Comparison of ENCODE assay signal across 1 cellular context in genomic region chr12:54282949-54283593, GRCh38.
A peak's percentile ranks its signal among the peaks of the same experiment; 100 is the strongest.
TF ChIP-seq lines count a peak whose summit lies in the region.

No MANE protein-coding gene starts in this region.

TF ChIP-seq in K562, 482 proteins besides CTCF, POLR2A, EP300 and RAD21 (continued from another document and continues in another):
- TF ChIP-seq, protein P1, sequence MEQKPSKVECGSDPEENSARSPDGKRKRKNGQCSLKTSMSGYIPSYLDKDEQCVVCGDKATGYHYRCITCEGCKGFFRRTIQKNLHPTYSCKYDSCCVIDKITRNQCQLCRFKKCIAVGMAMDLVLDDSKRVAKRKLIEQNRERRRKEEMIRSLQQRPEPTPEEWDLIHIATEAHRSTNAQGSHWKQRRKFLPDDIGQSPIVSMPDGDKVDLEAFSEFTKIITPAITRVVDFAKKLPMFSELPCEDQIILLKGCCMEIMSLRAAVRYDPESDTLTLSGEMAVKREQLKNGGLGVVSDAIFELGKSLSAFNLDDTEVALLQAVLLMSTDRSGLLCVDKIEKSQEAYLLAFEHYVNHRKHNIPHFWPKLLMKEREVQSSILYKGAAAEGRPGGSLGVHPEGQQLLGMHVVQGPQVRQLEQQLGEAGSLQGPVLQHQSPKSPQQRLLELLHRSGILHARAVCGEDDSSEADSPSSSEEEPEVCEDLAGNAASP (IDR thresholded peaks at IDR 0.05), result no peak
- no peak for TF ChIP-seq SNIP1 (IDR thresholded peaks at IDR 0.05; ENCODE audit: low read depth)
- 0 out of 2 replicates have a peak, but pooled peaks have one; percentile 26 for TF ChIP-seq ZNF511 (CRISPR knock-in tag; IDR thresholded peaks at IDR 0.05)
- TF ChIP-seq, protein P2, sequence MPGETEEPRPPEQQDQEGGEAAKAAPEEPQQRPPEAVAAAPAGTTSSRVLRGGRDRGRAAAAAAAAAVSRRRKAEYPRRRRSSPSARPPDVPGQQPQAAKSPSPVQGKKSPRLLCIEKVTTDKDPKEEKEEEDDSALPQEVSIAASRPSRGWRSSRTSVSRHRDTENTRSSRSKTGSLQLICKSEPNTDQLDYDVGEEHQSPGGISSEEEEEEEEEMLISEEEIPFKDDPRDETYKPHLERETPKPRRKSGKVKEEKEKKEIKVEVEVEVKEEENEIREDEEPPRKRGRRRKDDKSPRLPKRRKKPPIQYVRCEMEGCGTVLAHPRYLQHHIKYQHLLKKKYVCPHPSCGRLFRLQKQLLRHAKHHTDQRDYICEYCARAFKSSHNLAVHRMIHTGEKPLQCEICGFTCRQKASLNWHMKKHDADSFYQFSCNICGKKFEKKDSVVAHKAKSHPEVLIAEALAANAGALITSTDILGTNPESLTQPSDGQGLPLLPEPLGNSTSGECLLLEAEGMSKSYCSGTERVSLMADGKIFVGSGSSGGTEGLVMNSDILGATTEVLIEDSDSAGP (CRISPR knock-in tag; IDR thresholded peaks at IDR 0.05), result no peak
- TF ChIP-seq DACH1 (IDR thresholded peaks at IDR 0.05; ENCODE audit: partially characterized antibody), result no peak
- TF ChIP-seq ZNF699 (CRISPR knock-in tag; IDR thresholded peaks at IDR 0.05; ENCODE audit: insufficient replicate concordance), result no peak
- 0 out of 2 replicates have a peak, but pooled peaks have one; percentile 41 for TF ChIP-seq NKRF (IDR thresholded peaks at IDR 0.05; ENCODE audit: borderline replicate concordance)
- TF ChIP-seq ZNF431 (CRISPR knock-in tag; IDR thresholded peaks at IDR 0.05), result no peak
- TF ChIP-seq HDAC6 (IDR thresholded peaks at IDR 0.05; ENCODE audit: low read depth, low read length), result no peak
- TF ChIP-seq ZFX (CRISPR knock-in tag; IDR thresholded peaks at IDR 0.05), result peak; percentile 27
- no peak for TF ChIP-seq MYBL2 (IDR thresholded peaks at IDR 0.05; ENCODE audit: low read depth)
- TF ChIP-seq MYBL2 (CRISPR knock-in tag; IDR thresholded peaks at IDR 0.05; ENCODE audit: borderline replicate concordance), result no peak
- TF ChIP-seq RBFOX2 (IDR thresholded peaks at IDR 0.05; ENCODE audit: low read depth, low read length), result peak; percentile 74
- no peak for TF ChIP-seq CHD2 (IDR thresholded peaks at IDR 0.05; ENCODE audit: low read depth, low read length)
- no peak for TF ChIP-seq MCM3 (IDR thresholded peaks at IDR 0.05)
- no peak for TF ChIP-seq CCAR2 (IDR thresholded peaks at IDR 0.05; ENCODE audit: low read depth, low read length)
- no peak for TF ChIP-seq MEF2A (IDR thresholded peaks at IDR 0.05; ENCODE audit: control insufficient read depth, low read depth, low read length)
- no peak for TF ChIP-seq SLC30A9 (CRISPR knock-in tag; IDR thresholded peaks at IDR 0.05)
- peak; percentile 28; the same call in 1 of the 2 replicates for TF ChIP-seq EGR1 (conservative IDR thresholded peaks at IDR 0.05)
- no peak for TF ChIP-seq CREB5 (CRISPR knock-in tag; IDR thresholded peaks at IDR 0.05)
- TF ChIP-seq SNRNP70 (optimal IDR thresholded peaks at IDR 0.05; ENCODE audit: low read depth, low read length), result peak; percentile 83
- no peak; the same call in 1 of the 2 replicates for TF ChIP-seq TGIF2 (CRISPR knock-in tag; IDR thresholded peaks at IDR 0.05)
- no peak for TF ChIP-seq BRD9 (IDR thresholded peaks at IDR 0.05; ENCODE audit: low read depth, partially characterized antibody)
- TF ChIP-seq, protein P3, sequence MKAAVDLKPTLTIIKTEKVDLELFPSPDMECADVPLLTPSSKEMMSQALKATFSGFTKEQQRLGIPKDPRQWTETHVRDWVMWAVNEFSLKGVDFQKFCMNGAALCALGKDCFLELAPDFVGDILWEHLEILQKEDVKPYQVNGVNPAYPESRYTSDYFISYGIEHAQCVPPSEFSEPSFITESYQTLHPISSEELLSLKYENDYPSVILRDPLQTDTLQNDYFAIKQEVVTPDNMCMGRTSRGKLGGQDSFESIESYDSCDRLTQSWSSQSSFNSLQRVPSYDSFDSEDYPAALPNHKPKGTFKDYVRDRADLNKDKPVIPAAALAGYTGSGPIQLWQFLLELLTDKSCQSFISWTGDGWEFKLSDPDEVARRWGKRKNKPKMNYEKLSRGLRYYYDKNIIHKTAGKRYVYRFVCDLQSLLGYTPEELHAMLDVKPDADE (conservative IDR thresholded peaks at IDR 0.05; ENCODE audit: control insufficient read depth, low read depth, low read length), result no peak
- TF ChIP-seq CREB3L1 (IDR thresholded peaks at IDR 0.05; ENCODE audit: borderline replicate concordance, low read depth), result no peak
- no peak for TF ChIP-seq SIX5 (IDR thresholded peaks at IDR 0.05; ENCODE audit: borderline replicate concordance in 1 of 2, insufficient read depth in 1 of 2, low read depth in 1 of 2, low read length in 2 of 2)
- TF ChIP-seq, protein P4, sequence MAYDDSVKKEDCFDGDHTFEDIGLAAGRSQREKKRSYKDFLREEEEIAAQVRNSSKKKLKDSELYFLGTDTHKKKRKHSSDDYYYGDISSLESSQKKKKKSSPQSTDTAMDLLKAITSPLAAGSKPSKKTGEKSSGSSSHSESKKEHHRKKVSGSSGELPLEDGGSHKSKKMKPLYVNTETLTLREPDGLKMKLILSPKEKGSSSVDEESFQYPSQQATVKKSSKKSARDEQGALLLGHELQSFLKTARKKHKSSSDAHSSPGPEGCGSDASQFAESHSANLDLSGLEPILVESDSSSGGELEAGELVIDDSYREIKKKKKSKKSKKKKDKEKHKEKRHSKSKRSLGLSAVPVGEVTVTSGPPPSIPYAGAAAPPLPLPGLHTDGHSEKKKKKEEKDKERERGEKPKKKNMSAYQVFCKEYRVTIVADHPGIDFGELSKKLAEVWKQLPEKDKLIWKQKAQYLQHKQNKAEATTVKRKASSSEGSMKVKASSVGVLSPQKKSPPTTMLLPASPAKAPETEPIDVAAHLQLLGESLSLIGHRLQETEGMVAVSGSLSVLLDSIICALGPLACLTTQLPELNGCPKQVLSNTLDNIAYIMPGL (CRISPR knock-in tag; IDR thresholded peaks at IDR 0.05), result no peak
- no peak for TF ChIP-seq DPF2 (IDR thresholded peaks at IDR 0.05)
- no peak for TF ChIP-seq ZNF717 (CRISPR knock-in tag; IDR thresholded peaks at IDR 0.05)
- TF ChIP-seq, protein P5, sequence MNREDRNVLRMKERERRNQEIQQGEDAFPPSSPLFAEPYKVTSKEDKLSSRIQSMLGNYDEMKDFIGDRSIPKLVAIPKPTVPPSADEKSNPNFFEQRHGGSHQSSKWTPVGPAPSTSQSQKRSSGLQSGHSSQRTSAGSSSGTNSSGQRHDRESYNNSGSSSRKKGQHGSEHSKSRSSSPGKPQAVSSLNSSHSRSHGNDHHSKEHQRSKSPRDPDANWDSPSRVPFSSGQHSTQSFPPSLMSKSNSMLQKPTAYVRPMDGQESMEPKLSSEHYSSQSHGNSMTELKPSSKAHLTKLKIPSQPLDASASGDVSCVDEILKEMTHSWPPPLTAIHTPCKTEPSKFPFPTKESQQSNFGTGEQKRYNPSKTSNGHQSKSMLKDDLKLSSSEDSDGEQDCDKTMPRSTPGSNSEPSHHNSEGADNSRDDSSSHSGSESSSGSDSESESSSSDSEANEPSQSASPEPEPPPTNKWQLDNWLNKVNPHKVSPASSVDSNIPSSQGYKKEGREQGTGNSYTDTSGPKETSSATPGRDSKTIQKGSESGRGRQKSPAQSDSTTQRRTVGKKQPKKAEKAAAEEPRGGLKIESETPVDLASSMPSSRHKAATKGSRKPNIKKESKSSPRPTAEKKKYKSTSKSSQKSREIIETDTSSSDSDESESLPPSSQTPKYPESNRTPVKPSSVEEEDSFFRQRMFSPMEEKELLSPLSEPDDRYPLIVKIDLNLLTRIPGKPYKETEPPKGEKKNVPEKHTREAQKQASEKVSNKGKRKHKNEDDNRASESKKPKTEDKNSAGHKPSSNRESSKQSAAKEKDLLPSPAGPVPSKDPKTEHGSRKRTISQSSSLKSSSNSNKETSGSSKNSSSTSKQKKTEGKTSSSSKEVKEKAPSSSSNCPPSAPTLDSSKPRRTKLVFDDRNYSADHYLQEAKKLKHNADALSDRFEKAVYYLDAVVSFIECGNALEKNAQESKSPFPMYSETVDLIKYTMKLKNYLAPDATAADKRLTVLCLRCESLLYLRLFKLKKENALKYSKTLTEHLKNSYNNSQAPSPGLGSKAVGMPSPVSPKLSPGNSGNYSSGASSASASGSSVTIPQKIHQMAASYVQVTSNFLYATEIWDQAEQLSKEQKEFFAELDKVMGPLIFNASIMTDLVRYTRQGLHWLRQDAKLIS (CRISPR knock-in tag; IDR thresholded peaks at IDR 0.05), result peak; percentile 63; the same call in 1 of the 2 replicates
- TF ChIP-seq CBFA2T2 (conservative IDR thresholded peaks at IDR 0.05), result no peak
- TF ChIP-seq NEUROD1 (IDR thresholded peaks at IDR 0.05; ENCODE audit: borderline replicate concordance, low read depth, low read length, partially characterized antibody), result no peak
- 0 out of 2 replicates have a peak, but pooled peaks have one; percentile 69 for TF ChIP-seq HNRNPL (IDR thresholded peaks at IDR 0.05; ENCODE audit: low read depth, low read length)
- no peak for TF ChIP-seq TSC22D4 (tag; IDR thresholded peaks at IDR 0.05)
- no peak for TF ChIP-seq NFE2L1 (tag; IDR thresholded peaks at IDR 0.05; ENCODE audit: borderline replicate concordance, low read depth)
- no peak for TF ChIP-seq CREB3 (tag; conservative IDR thresholded peaks at IDR 0.05; ENCODE audit: low read depth)
- TF ChIP-seq KAT2B (IDR thresholded peaks at IDR 0.05; ENCODE audit: low read depth, low read length), result no peak
- no peak for TF ChIP-seq SMARCE1 (IDR thresholded peaks at IDR 0.05)
- no peak for TF ChIP-seq ERF (CRISPR knock-in tag; IDR thresholded peaks at IDR 0.05)
- TF ChIP-seq MYC (IDR thresholded peaks at IDR 0.05; ENCODE audit: low read depth, low read length), result no peak
- TF ChIP-seq MYC (CRISPR knock-in tag; IDR thresholded peaks at IDR 0.05; ENCODE audit: borderline replicate concordance, low read depth), result no peak
- TF ChIP-seq ZBTB17 (CRISPR knock-in tag; IDR thresholded peaks at IDR 0.05), result no peak
- no peak for TF ChIP-seq ZNF316 (IDR thresholded peaks at IDR 0.05)
- TF ChIP-seq, protein P6, sequence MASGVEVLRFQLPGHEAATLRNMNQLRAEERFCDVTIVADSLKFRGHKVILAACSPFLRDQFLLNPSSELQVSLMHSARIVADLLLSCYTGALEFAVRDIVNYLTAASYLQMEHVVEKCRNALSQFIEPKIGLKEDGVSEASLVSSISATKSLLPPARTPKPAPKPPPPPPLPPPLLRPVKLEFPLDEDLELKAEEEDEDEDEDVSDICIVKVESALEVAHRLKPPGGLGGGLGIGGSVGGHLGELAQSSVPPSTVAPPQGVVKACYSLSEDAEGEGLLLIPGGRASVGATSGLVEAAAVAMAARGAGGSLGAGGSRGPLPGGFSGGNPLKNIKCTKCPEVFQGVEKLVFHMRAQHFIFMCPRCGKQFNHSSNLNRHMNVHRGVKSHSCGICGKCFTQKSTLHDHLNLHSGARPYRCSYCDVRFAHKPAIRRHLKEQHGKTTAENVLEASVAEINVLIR (CRISPR knock-in tag; IDR thresholded peaks at IDR 0.05), result no peak
- TF ChIP-seq CHD4 (IDR thresholded peaks at IDR 0.05; ENCODE audit: insufficient read depth, insufficient replicate concordance, low read depth, low read length, poor library complexity, severe bottlenecking), result no peak
- TF ChIP-seq HDAC3 (IDR thresholded peaks at IDR 0.05; ENCODE audit: borderline replicate concordance, partially characterized antibody), result no peak
- TF ChIP-seq ZNF778 (CRISPR knock-in tag; IDR thresholded peaks at IDR 0.05), result no peak
